In the genomic region with DNA sequence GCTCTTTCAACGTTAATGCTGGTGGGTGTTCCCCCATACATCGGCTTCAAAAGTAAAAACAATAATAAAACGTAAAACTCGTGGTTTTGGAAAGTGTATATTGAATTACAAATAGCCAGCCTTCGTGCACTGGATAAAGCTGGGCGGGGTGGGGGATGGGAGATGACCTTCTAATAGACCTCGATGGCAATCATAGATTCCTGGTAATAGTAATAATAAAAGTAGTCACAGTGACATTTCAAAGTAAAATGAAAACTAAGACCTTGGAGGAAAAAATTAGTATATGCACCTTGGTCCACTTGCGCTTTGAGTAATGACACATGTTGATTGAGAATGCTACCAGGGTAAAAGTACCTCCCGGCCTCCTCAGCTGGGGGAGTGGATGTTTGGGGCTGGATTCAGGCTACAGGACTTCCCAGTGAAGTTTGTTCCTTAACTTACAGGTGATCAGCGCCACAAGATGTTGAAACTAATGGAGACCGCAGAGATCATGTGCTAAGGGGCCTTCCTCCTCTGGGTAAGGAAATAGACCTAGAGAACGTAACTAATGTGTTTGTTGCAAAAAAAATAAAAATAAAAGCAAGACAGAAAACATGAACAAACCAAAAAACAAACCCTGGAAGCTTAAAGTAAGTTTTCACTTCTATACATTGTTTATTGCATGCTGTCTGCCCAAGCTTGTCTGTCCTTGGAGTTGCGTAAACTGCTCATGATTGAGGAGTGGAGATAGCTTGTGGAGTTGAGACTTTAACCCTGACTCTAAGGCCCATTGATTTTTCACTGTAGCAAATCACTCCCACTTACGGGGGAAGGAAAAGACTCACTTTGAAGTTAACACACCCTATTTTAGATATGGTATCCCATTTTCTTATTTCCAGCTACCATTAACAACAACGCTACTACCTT, we compare ENCODE assay signal across 9 cellular contexts. TPM values are rescaled to one million over a fixed set of nuclear protein-coding genes. Genes with fewer than 3 reads are reported as not detected.
DNase-seq lines count a peak whose midpoint lies in the region; ATAC-seq and TF ChIP-seq lines count a peak whose summit lies in the region.
"Had no signal": no experiment of that assay in that cellular context is flagged by ENCODE, and none has a peak within 500 bp of the region (broad histone marks: within the 10 kb centered on the region; RNA-seq: fewer than 3 reads in every experiment).

No MANE protein-coding gene starts in this region.

- ATAC-seq in GM18502 (IDR thresholded peaks at IDR 0.05; ENCODE audit: poor library complexity, unreplicated experiment): no peak
- ATAC-seq: activated CD4-positive, CD25-positive, alpha-beta regulatory T cell treated with anti-CD3 and anti-CD28 coated beads, Interleukin-2, amount 50 U/mL, for 24 hours had no signal

- TF ChIP-seq POLR2A in esophagus muscularis mucosa (IDR thresholded peaks at IDR 0.05; ENCODE audit: low read depth) (no peak), ovary (IDR thresholded peaks at IDR 0.05) (no peak)

- H3K27ac ChIP-seq in esophagus muscularis mucosa (replicated peaks in 1 of 4) (peak overlapping the region; percentile 97 to 99 (median 97)), ovary (peak overlapping the region; percentile 98 to 99)

- CTCF ChIA-PET in BJ (lab: Yijun Ruan, JAX): interaction anchor here (0.7 to 1.3 kb wide), 7 partner anchors 8 to 229 kb away, joined by 3 to 5 read pairs (median 3); no protein-coding TSS in a partner anchor

- peak overlapping the region; percentile 98 for H3K4me3 ChIP-seq in BJ (ENCODE audit: low read depth, low read length)
- H3K4me3 ChIP-seq in NT2/D1 (ENCODE audit: insufficient read length, low read depth): peak overlapping the region; percentile 84
- peak overlapping the region; percentile 84 to 95 (median 90) for H3K4me3 ChIP-seq in esophagus muscularis mucosa
- H3K4me3 ChIP-seq in ovary: peak overlapping the region; percentile 85

- 49% methylated on average over 15 of the region's 15 CpGs for WGBS in esophagus muscularis mucosa
- WGBS in ovary, 3 donors: 56 to 59% (median 56%) methylated on average over 15 of the region's 15 CpGs

- intact Hi-C loops in esophagus muscularis mucosa (cut with DNase I): loop anchor here (2.0 to 5.0 kb wide), 3 partner anchors 39 to 164 kb away; no protein-coding TSS in a partner anchor
- intact Hi-C loops in ovary (cut with DNase I): no loop called here

- TF ChIP-seq CTCF in BJ (IDR thresholded peaks at IDR 0.05; ENCODE audit: insufficient read depth, low read depth, low read length) (no peak), esophagus muscularis mucosa (IDR thresholded peaks at IDR 0.05) (no peak), ovary (IDR thresholded peaks at IDR 0.05) (no peak)

- H3K4me1 ChIP-seq in NT2/D1 (ENCODE audit: insufficient read depth, insufficient read length) (peaks cover 2% of the 10 kb centered on the region), esophagus muscularis mucosa (peaks cover 14 to 27% (median 18%) of the 10 kb centered on the region in 4 donors), ovary (ENCODE audit: insufficient read depth) (no peaks in the 10 kb centered on the region)

- no peaks in the 10 kb centered on the region for H3K9me3 ChIP-seq in NT2/D1 (ENCODE audit: insufficient read depth, low read length)
- H3K9me3 ChIP-seq in esophagus muscularis mucosa: no peaks in the 10 kb centered on the region
- no peaks in the 10 kb centered on the region for H3K9me3 ChIP-seq in ovary

- no peak for TF ChIP-seq EP300 in esophagus muscularis mucosa (IDR thresholded peaks at IDR 0.05)
- TF ChIP-seq EP300 in ovary (IDR thresholded peaks at IDR 0.05): no peak

- peak overlapping the region; percentile 54 for H3K9ac ChIP-seq in NT2/D1 (ENCODE audit: insufficient read length, low read depth)

- H3K36me3 ChIP-seq in BJ (ENCODE audit: control insufficient read depth, insufficient read depth, low read length) (no peaks in the 10 kb centered on the region), NT2/D1 (ENCODE audit: insufficient read depth, insufficient read length, low read length) (no peaks in the 10 kb centered on the region), esophagus muscularis mucosa (no peaks in the 10 kb centered on the region), ovary (no peaks in the 10 kb centered on the region)

- DNase-seq in BJ (ENCODE audit: low read depth) (no peak), NT2/D1 (ENCODE audit: low read depth, low spot score) (no peak), esophagus muscularis mucosa (ENCODE audit: extremely low spot score) (no peak), ovary (peak in 4 of 5 donors; percentile 23 to 52 (median 36)), NCI-H2029 treated with DMSO at 0.1 percent for 48 hours (lab: John Stamatoyannopoulos, UW) (no peak), dermis blood vessel endothelial cell (no peak), COLO829 (ENCODE audit: low spot score) (no peak)

- POLR2A ChIA-PET in BJ (lab: Charles Lee): no interaction called here

- H3K27me3 ChIP-seq in BJ (ENCODE audit: control insufficient read depth, insufficient read depth, low read length): no peaks in the 10 kb centered on the region
- H3K27me3 ChIP-seq in NT2/D1 (ENCODE audit: insufficient read depth, insufficient read length): no peaks in the 10 kb centered on the region
- no peaks in the 10 kb centered on the region for H3K27me3 ChIP-seq in esophagus muscularis mucosa
- H3K27me3 ChIP-seq in ovary: no peaks in the 10 kb centered on the region

RNA-seq across cellular contexts. Expression of a gene that starts 0.9 kb away (rescaled TPM):
- polyA plus RNA-seq in BJ (2011; rRNA removed) (33.9 and 34.6 TPM in 2 replicates), ovary (10 to 100 TPM; 23.4 to 26.3 TPM)
- 68.7 and 77.4 TPM in 2 replicates for polyA minus RNA-seq in BJ (2011; rRNA and poly(A)+ RNA removed)
- total RNA-seq in esophagus muscularis mucosa (10 to 100 TPM; 42.4 to 56.5 (median 50.4) TPM), ovary (10 to 100 TPM; 25.2 to 59.4 (median 30.6) TPM), dermis blood vessel endothelial cell (28.9 and 39.8 TPM in 2 replicates)

Comparison
In these comparisons a context has a peak if more than half of its experiments do, and no peak if none do; other contexts are left out.
1. DNase-seq: peak in ovary (4 of 5); none in BJ (single experiment), NT2/D1 (single experiment), esophagus muscularis mucosa (single experiment), NCI-H2029 treated with DMSO at 0.1 percent for 48 hours (single experiment), dermis blood vessel endothelial cell (single experiment) and COLO829 (single experiment).
2. Peak in every context shown above with its lines, with median percentiles within 50 percentile points of each other: H3K4me3 ChIP-seq.